13 cellular contexts compared by ENCODE assay signal in the genomic region with DNA sequence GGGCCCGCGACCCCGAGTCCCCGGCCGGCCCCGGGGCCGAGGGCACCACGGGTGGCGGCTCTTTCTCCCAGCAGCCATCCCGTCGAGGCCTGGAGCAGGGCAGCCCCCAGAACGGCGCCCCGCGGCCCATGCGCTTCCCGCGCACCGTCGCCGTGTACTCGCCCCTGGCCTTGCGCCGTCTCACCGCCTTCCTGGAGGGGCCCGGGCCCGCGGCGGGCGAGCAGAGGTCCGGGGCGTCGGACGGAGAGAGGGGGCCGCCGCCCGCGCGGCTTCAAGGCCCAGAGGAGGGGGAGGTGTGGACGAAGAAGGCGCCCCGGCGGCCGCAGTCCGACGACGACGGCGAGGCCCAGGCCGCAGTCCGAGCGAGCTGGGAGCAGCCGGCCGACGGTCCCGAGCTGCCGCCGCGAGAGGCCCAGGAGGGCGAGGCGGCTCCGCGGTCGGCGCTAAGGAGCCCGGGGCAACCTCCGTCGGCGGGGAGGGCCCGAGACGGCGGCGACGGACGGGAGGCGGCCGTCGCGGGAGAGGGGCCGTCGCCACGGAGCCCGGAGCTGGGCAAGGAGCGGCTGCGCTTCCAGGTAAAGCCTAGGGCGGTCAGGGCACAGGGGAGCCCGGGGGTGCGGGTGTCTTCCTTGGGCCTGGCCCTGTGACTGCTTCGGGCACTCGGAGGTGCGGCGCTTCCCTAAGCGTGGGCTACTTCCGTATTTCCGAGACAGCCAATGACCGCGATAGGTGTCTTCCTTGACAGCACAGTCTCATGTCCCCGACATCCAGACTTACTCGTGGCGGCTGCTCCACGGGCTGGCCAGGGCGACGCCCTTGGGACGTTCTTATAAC. TPM values are rescaled to one million over a fixed set of nuclear protein-coding genes. Genes with fewer than 3 reads are reported as not detected.
DNase-seq lines count a peak whose midpoint lies in the region; ATAC-seq and TF ChIP-seq lines count a peak whose summit lies in the region.
"Had no signal": no experiment of that assay in that cellular context is flagged by ENCODE, and none has a peak within 500 bp of the region (broad histone marks: within the 10 kb centered on the region; RNA-seq: fewer than 3 reads in every experiment).

No MANE protein-coding gene starts in this region.

- CTCF ChIA-PET in CD4-positive, alpha-beta T cell (lab: Charles Lee) = no interaction called here
- CTCF ChIA-PET in T-cell (lab: Charles Lee) = interaction anchor here in 1 of 2 donors (0.5 kb wide), 1 partner anchor 89 kb away, joined by 3 read pairs; no protein-coding TSS in a partner anchor

- peak overlapping the region; percentile 84 for H3K4me2 ChIP-seq in hepatocyte
- H3K4me2 ChIP-seq: KMS-11 had no signal

- POLR2A ChIA-PET in CD4-positive, alpha-beta T cell (lab: Charles Lee) = no interaction called here
- POLR2A ChIA-PET in T-cell (lab: Charles Lee) = no interaction called here

- H3K27ac Mint-ChIP-seq in CD4-positive, alpha-beta T cell = no peak overlapping the region
- H3K27ac Mint-ChIP-seq in T-cell = no peak overlapping the region

- H3K9me3 ChIP-seq in CD4-positive, alpha-beta T cell (ENCODE audit: control insufficient read depth, low read length) = no peaks in the 10 kb centered on the region
- no peaks in the 10 kb centered on the region for H3K9me3 ChIP-seq in hepatocyte (ENCODE audit: low read depth)

- H3K9ac ChIP-seq in rectal smooth muscle tissue (ENCODE audit: low read length) = no peak overlapping the region
- H3K9ac ChIP-seq: KMS-11 had no signal

- no peak for DNase-seq in CD4-positive, alpha-beta T cell
- DNase-seq in T-cell (peak in 1 of 34 experiments; percentile 4), hepatocyte (ENCODE audit: low spot score) (peak; percentile 8), DMS153 treated with DMSO at 0.1 percent for 48 hours (lab: John Stamatoyannopoulos, UW; ENCODE audit: unreplicated experiment) (no peak), HCEC 1CT (no peak), HPDE6-E6E7 (ENCODE audit: extremely low spot score) (no peak)
- DNase-seq: activated CD4-positive, alpha-beta T cell treated with anti-CD3 and anti-CD28 coated beads, Interleukin-2, amount 50 U/mL, for 1 hour; midbrain; stimulated activated naive CD4-positive, alpha-beta T cell had no signal

- no peak overlapping the region for H3K4me3 Mint-ChIP-seq in CD4-positive, alpha-beta T cell
- H3K4me3 Mint-ChIP-seq in T-cell = peak overlapping the region; percentile 20 to 21 (median 21)

- H3K4me1 Mint-ChIP-seq in CD4-positive, alpha-beta T cell (ENCODE audit: low read depth) = no peaks in the 10 kb centered on the region
- H3K4me1 Mint-ChIP-seq in T-cell = peaks cover 0 to 2% (median 0%) of the 10 kb centered on the region in 3 donors

- H3K27ac ChIP-seq in CD4-positive, alpha-beta T cell (ENCODE audit: low read depth, low read length) = no peak overlapping the region
- H3K27ac ChIP-seq in hepatocyte = no peak overlapping the region
- no peak overlapping the region for H3K27ac ChIP-seq in rectal smooth muscle tissue (ENCODE audit: low read depth, low read length)
- H3K27ac ChIP-seq: KMS-11 had no signal

- peaks cover 57% of the 10 kb centered on the region for H3K27me3 ChIP-seq in CD4-positive, alpha-beta T cell (ENCODE audit: control insufficient read depth, insufficient read depth, low read length)
- H3K27me3 ChIP-seq in hepatocyte (peaks cover 68% of the 10 kb centered on the region), rectal smooth muscle tissue (ENCODE audit: control insufficient read depth, insufficient read depth, low read length) (peaks cover 17% of the 10 kb centered on the region)

- H4K20me1 ChIP-seq in hepatocyte (ENCODE audit: insufficient read depth, poor library complexity, severe bottlenecking) = no peaks in the 10 kb centered on the region

- no peaks in the 10 kb centered on the region for H3K79me2 ChIP-seq in hepatocyte

- peak overlapping the region; percentile 49 for H2AFZ ChIP-seq in hepatocyte

- peak; percentile 26 for ATAC-seq in CD4-positive, alpha-beta T cell (ENCODE audit: poor library complexity)
- peak in 3 of 4 experiments; percentile 20 to 38 (median 34) for ATAC-seq in T-cell (replicated peaks in 1 of 4)
- no peak for ATAC-seq in GM19328 (IDR thresholded peaks at IDR 0.05; ENCODE audit: unreplicated experiment)

- H3K36me3 Mint-ChIP-seq in CD4-positive, alpha-beta T cell (ENCODE audit: low read depth) = no peaks in the 10 kb centered on the region
- no peaks in the 10 kb centered on the region for H3K36me3 Mint-ChIP-seq in T-cell

- TF ChIP-seq CTCF in CD4-positive, alpha-beta T cell (IDR thresholded peaks at IDR 0.05) = no peak
- TF ChIP-seq CTCF in hepatocyte (IDR thresholded peaks at IDR 0.05; ENCODE audit: poor library complexity) = no peak

- H3K9me3 Mint-ChIP-seq in CD4-positive, alpha-beta T cell = no peaks in the 10 kb centered on the region
- H3K9me3 Mint-ChIP-seq in T-cell = no peaks in the 10 kb centered on the region

- peaks cover 61% of the 10 kb centered on the region for H3K27me3 Mint-ChIP-seq in CD4-positive, alpha-beta T cell
- peaks cover 23 to 44% of the 10 kb centered on the region in 2 donors for H3K27me3 Mint-ChIP-seq in T-cell

- H3K36me3 ChIP-seq in hepatocyte (replicated peaks; ENCODE audit: insufficient read depth, low read depth) (no peaks in the 10 kb centered on the region), rectal smooth muscle tissue (ENCODE audit: control insufficient read depth, insufficient read depth, low read length) (no peaks in the 10 kb centered on the region)

- no peaks in the 10 kb centered on the region for H3K4me1 ChIP-seq in hepatocyte (ENCODE audit: insufficient read depth)
- no peaks in the 10 kb centered on the region for H3K4me1 ChIP-seq in rectal smooth muscle tissue (ENCODE audit: control insufficient read depth, insufficient read depth, low read length)

- 30% methylated on average over 59 of the region's 104 CpGs for WGBS in hepatocyte (ENCODE audit: low lambda C conversion rate, missing lambda C conversion rate)

- intact Hi-C loops in CD4-positive, alpha-beta T cell (cut with DNase I, micrococcal nuclease) = no loop called here

- H3K9me2 ChIP-seq in hepatocyte (replicated peaks; ENCODE audit: insufficient read depth) = no peaks in the 10 kb centered on the region

- H3K4me3 ChIP-seq in hepatocyte (no peak overlapping the region), rectal smooth muscle tissue (ENCODE audit: low read length) (peak overlapping the region; percentile 43)

RNA-seq across cellular contexts. Expression of a gene that starts 0.8 kb away (rescaled TPM):
- not detected for total RNA-seq in CD4-positive, alpha-beta T cell
- total RNA-seq in T-cell (not detected), hepatocyte (not detected in 2 replicates)
- 0.49 TPM in 1 of 2 replicates, not detected in the other for polyA plus RNA-seq in hepatocyte
- total RNA-seq: fibroblast of lung had no signal
- polyA plus RNA-seq: fibroblast of lung had no signal

RNA-seq across cellular contexts. Expression of a gene that starts 7.8 kb away (rescaled TPM):
- total RNA-seq in CD4-positive, alpha-beta T cell = not detected
- total RNA-seq in T-cell (under 1 TPM in 1 of 5 donors, not detected in 4; 0.40 TPM), hepatocyte (0.23 and 0.36 TPM in 2 replicates)
- 0.36 and 0.39 TPM in 2 replicates for polyA plus RNA-seq in hepatocyte
